1 cellular context compared by ENCODE assay signal in genomic region chr22:17767236-17768065, GRCh38.
A peak's percentile ranks its signal among the peaks of the same experiment; 100 is the strongest.
TF ChIP-seq lines count a peak whose summit lies in the region.

No MANE protein-coding gene starts in this region.

TF ChIP-seq in HEK293, 187 proteins besides CTCF, POLR2A, EP300 and RAD21 (continued from another document):
- TF ChIP-seq, protein P1, sequence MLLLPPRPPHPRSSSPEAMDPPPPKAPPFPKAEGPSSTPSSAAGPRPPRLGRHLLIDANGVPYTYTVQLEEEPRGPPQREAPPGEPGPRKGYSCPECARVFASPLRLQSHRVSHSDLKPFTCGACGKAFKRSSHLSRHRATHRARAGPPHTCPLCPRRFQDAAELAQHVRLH (tag by site-specific recombination; IDR thresholded peaks at IDR 0.05) = no peak
- peak; percentile 10; the same call in 1 of the 2 replicates for TF ChIP-seq ZBTB20 (tag by site-specific recombination; IDR thresholded peaks at IDR 0.05)
